In the genomic region with DNA sequence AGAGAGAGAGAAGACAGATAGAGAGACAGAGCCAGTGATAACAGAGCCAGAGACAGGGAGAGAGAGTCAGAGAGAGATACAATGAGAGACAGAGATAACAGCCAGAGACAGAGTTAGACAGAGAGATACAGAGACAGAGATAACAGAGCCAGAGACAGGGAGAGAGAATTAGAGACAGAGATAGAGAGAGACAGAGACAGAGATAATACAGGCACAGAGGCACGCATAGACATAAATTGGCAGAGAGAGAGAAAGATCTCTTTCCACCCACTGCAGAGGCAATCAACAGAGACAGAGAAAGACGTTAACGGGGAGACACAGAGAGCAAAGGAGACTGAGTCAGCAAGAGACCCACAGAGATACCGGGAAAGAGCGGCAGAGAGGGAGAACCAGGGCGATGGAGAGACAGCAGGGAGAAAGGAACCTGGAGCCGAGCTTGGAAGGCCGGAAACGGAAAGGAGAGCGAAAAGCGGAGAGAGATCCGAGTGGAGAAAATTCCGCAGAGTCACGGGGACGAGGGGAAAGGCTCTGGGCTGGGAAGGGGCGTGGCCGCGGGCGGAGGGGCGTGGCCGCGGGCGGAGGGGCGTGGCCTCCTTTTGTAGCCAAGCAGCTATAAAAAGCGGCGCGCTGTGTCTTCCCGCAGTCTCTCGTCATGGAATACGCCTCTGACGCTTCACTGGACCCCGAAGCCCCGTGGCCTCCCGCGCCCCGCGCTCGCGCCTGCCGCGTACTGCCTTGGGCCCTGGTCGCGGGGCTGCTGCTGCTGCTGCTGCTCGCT, we compare ENCODE assay signal across 1 cellular context.
TF ChIP-seq lines count a peak whose summit lies in the region.

A gene with protein sequence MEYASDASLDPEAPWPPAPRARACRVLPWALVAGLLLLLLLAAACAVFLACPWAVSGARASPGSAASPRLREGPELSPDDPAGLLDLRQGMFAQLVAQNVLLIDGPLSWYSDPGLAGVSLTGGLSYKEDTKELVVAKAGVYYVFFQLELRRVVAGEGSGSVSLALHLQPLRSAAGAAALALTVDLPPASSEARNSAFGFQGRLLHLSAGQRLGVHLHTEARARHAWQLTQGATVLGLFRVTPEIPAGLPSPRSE (plus strand): TSS at position 642 of the 778 bp plus-strand sequence. CDS start 11 bp downstream, at position 653.

TF ChIP-seq in K562, 482 proteins besides CTCF, POLR2A, EP300 and RAD21 (continued from another document and continues in another):
- TF ChIP-seq, protein P1, sequence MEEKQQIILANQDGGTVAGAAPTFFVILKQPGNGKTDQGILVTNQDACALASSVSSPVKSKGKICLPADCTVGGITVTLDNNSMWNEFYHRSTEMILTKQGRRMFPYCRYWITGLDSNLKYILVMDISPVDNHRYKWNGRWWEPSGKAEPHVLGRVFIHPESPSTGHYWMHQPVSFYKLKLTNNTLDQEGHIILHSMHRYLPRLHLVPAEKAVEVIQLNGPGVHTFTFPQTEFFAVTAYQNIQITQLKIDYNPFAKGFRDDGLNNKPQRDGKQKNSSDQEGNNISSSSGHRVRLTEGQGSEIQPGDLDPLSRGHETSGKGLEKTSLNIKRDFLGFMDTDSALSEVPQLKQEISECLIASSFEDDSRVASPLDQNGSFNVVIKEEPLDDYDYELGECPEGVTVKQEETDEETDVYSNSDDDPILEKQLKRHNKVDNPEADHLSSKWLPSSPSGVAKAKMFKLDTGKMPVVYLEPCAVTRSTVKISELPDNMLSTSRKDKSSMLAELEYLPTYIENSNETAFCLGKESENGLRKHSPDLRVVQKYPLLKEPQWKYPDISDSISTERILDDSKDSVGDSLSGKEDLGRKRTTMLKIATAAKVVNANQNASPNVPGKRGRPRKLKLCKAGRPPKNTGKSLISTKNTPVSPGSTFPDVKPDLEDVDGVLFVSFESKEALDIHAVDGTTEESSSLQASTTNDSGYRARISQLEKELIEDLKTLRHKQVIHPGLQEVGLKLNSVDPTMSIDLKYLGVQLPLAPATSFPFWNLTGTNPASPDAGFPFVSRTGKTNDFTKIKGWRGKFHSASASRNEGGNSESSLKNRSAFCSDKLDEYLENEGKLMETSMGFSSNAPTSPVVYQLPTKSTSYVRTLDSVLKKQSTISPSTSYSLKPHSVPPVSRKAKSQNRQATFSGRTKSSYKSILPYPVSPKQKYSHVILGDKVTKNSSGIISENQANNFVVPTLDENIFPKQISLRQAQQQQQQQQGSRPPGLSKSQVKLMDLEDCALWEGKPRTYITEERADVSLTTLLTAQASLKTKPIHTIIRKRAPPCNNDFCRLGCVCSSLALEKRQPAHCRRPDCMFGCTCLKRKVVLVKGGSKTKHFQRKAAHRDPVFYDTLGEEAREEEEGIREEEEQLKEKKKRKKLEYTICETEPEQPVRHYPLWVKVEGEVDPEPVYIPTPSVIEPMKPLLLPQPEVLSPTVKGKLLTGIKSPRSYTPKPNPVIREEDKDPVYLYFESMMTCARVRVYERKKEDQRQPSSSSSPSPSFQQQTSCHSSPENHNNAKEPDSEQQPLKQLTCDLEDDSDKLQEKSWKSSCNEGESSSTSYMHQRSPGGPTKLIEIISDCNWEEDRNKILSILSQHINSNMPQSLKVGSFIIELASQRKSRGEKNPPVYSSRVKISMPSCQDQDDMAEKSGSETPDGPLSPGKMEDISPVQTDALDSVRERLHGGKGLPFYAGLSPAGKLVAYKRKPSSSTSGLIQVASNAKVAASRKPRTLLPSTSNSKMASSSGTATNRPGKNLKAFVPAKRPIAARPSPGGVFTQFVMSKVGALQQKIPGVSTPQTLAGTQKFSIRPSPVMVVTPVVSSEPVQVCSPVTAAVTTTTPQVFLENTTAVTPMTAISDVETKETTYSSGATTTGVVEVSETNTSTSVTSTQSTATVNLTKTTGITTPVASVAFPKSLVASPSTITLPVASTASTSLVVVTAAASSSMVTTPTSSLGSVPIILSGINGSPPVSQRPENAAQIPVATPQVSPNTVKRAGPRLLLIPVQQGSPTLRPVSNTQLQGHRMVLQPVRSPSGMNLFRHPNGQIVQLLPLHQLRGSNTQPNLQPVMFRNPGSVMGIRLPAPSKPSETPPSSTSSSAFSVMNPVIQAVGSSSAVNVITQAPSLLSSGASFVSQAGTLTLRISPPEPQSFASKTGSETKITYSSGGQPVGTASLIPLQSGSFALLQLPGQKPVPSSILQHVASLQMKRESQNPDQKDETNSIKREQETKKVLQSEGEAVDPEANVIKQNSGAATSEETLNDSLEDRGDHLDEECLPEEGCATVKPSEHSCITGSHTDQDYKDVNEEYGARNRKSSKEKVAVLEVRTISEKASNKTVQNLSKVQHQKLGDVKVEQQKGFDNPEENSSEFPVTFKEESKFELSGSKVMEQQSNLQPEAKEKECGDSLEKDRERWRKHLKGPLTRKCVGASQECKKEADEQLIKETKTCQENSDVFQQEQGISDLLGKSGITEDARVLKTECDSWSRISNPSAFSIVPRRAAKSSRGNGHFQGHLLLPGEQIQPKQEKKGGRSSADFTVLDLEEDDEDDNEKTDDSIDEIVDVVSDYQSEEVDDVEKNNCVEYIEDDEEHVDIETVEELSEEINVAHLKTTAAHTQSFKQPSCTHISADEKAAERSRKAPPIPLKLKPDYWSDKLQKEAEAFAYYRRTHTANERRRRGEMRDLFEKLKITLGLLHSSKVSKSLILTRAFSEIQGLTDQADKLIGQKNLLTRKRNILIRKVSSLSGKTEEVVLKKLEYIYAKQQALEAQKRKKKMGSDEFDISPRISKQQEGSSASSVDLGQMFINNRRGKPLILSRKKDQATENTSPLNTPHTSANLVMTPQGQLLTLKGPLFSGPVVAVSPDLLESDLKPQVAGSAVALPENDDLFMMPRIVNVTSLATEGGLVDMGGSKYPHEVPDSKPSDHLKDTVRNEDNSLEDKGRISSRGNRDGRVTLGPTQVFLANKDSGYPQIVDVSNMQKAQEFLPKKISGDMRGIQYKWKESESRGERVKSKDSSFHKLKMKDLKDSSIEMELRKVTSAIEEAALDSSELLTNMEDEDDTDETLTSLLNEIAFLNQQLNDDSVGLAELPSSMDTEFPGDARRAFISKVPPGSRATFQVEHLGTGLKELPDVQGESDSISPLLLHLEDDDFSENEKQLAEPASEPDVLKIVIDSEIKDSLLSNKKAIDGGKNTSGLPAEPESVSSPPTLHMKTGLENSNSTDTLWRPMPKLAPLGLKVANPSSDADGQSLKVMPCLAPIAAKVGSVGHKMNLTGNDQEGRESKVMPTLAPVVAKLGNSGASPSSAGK (IDR thresholded peaks at IDR 0.05): no peak
- TF ChIP-seq ZNF174 (CRISPR knock-in tag; IDR thresholded peaks at IDR 0.05): no peak
- no peak for TF ChIP-seq TGIF2 (CRISPR knock-in tag; IDR thresholded peaks at IDR 0.05)
- no peak for TF ChIP-seq FOXJ3 (CRISPR knock-in tag; IDR thresholded peaks at IDR 0.05)
- no peak for TF ChIP-seq NUFIP1 (IDR thresholded peaks at IDR 0.05; ENCODE audit: partially characterized antibody)
- TF ChIP-seq RUNX1 (IDR thresholded peaks at IDR 0.05; ENCODE audit: low read depth): 0 out of 2 replicates have a peak, but pooled peaks have one; percentile 14
- TF ChIP-seq, protein P2, sequence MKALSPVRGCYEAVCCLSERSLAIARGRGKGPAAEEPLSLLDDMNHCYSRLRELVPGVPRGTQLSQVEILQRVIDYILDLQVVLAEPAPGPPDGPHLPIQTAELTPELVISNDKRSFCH (CRISPR knock-in tag; IDR thresholded peaks at IDR 0.05): no peak
- TF ChIP-seq, protein P2 (tag; IDR thresholded peaks at IDR 0.05): 0 out of 2 replicates have a peak, but pooled peaks have one; percentile 76
- no peak for TF ChIP-seq BRCA1 (IDR thresholded peaks at IDR 0.05)
- no peak for TF ChIP-seq BRCA1 (CRISPR knock-in tag; IDR thresholded peaks at IDR 0.05)
- TF ChIP-seq MAFK (IDR thresholded peaks at IDR 0.05; ENCODE audit: low read length): peak; percentile 71; the same call in 1 of the 2 replicates
- TF ChIP-seq SOX6 (IDR thresholded peaks at IDR 0.05): peak; percentile 4; the same call in 1 of the 2 replicates
- no peak for TF ChIP-seq NR2F6 (CRISPR knock-in tag; IDR thresholded peaks at IDR 0.05)
- no peak for TF ChIP-seq PTTG1 (tag; IDR thresholded peaks at IDR 0.05; ENCODE audit: low read depth)
- peak; percentile 20 for TF ChIP-seq ZNF280A (IDR thresholded peaks at IDR 0.05; ENCODE audit: low read depth, partially characterized antibody)
- peak; percentile 90 to 99; a peak in 3 of 4 replicates for TF ChIP-seq NONO (IDR thresholded peaks at IDR 0.05; ENCODE audit: low read depth in 2 of 2, low read length in 1 of 2)
- no peak for TF ChIP-seq MYNN (IDR thresholded peaks at IDR 0.05)
- TF ChIP-seq MYNN (CRISPR knock-in tag; IDR thresholded peaks at IDR 0.05): no peak
- TF ChIP-seq ZC3H8 (IDR thresholded peaks at IDR 0.05): peak; percentile 61; the same call in 1 of the 2 replicates
- no peak for TF ChIP-seq SMAD3 (CRISPR knock-in tag; conservative IDR thresholded peaks at IDR 0.05)
- TF ChIP-seq NCOA6 (IDR thresholded peaks at IDR 0.05): no peak
- no peak for TF ChIP-seq ILK (tag; IDR thresholded peaks at IDR 0.05; ENCODE audit: borderline replicate concordance, low read depth)
- TF ChIP-seq ZFX (CRISPR knock-in tag; IDR thresholded peaks at IDR 0.05): peak; percentile 86
- no peak for TF ChIP-seq SAFB (IDR thresholded peaks at IDR 0.05; ENCODE audit: borderline replicate concordance, low read depth, low read length)
- TF ChIP-seq EWSR1 (IDR thresholded peaks at IDR 0.05; ENCODE audit: borderline replicate concordance, low read depth, partially characterized antibody): no peak
- TF ChIP-seq, protein P3, sequence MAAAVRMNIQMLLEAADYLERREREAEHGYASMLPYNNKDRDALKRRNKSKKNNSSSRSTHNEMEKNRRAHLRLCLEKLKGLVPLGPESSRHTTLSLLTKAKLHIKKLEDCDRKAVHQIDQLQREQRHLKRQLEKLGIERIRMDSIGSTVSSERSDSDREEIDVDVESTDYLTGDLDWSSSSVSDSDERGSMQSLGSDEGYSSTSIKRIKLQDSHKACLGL (CRISPR knock-in tag; IDR thresholded peaks at IDR 0.05; ENCODE audit: borderline replicate concordance, poor library complexity, severe bottlenecking): no peak
- TF ChIP-seq ZNF41 (CRISPR knock-in tag; conservative IDR thresholded peaks at IDR 0.05): no peak
- TF ChIP-seq, protein P4, sequence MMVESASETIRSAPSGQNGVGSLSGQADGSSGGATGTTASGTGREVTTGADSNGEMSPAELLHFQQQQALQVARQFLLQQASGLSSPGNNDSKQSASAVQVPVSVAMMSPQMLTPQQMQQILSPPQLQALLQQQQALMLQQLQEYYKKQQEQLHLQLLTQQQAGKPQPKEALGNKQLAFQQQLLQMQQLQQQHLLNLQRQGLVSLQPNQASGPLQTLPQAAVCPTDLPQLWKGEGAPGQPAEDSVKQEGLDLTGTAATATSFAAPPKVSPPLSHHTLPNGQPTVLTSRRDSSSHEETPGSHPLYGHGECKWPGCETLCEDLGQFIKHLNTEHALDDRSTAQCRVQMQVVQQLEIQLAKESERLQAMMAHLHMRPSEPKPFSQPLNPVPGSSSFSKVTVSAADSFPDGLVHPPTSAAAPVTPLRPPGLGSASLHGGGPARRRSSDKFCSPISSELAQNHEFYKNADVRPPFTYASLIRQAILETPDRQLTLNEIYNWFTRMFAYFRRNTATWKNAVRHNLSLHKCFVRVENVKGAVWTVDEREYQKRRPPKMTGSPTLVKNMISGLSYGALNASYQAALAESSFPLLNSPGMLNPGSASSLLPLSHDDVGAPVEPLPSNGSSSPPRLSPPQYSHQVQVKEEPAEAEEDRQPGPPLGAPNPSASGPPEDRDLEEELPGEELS (CRISPR knock-in tag; IDR thresholded peaks at IDR 0.05; ENCODE audit: borderline replicate concordance): no peak
- TF ChIP-seq JUN (IDR thresholded peaks at IDR 0.05; ENCODE audit: borderline replicate concordance, low read depth, low read length): no peak
- no peak for TF ChIP-seq JUN (CRISPR knock-in tag; IDR thresholded peaks at IDR 0.05; ENCODE audit: borderline replicate concordance)
- no peak for TF ChIP-seq NR4A1 (CRISPR knock-in tag; IDR thresholded peaks at IDR 0.05)
- no peak for TF ChIP-seq NR4A1 (tag; IDR thresholded peaks at IDR 0.05)
- TF ChIP-seq MTA3 (IDR thresholded peaks at IDR 0.05; ENCODE audit: borderline replicate concordance): peak; percentile 98
- TF ChIP-seq MTF1 (CRISPR knock-in tag; IDR thresholded peaks at IDR 0.05; ENCODE audit: borderline replicate concordance): no peak
- no peak for TF ChIP-seq ZFP36 (IDR thresholded peaks at IDR 0.05; ENCODE audit: low read depth, low read length, partially characterized antibody)
- TF ChIP-seq, protein P5, sequence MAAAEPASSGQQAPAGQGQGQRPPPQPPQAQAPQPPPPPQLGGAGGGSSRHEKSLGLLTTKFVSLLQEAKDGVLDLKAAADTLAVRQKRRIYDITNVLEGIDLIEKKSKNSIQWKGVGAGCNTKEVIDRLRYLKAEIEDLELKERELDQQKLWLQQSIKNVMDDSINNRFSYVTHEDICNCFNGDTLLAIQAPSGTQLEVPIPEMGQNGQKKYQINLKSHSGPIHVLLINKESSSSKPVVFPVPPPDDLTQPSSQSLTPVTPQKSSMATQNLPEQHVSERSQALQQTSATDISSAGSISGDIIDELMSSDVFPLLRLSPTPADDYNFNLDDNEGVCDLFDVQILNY (CRISPR knock-in tag; IDR thresholded peaks at IDR 0.05): peak; percentile 80; the same call in 1 of the 2 replicates
- TF ChIP-seq THAP12 (CRISPR knock-in tag; IDR thresholded peaks at IDR 0.05): peak; percentile 94
- peak; percentile 79 for TF ChIP-seq TOE1 (IDR thresholded peaks at IDR 0.05; ENCODE audit: borderline replicate concordance)
- no peak for TF ChIP-seq TOE1 (CRISPR knock-in tag; IDR thresholded peaks at IDR 0.05; ENCODE audit: borderline replicate concordance, low read depth)
- no peak for TF ChIP-seq ETS2 (tag; IDR thresholded peaks at IDR 0.05; ENCODE audit: borderline replicate concordance, poor library complexity, severe bottlenecking)
